23 cellular contexts compared by ENCODE assay signal in genomic region chr4:28421221-28421620, GRCh38.
"Had no signal": no experiment of that assay in that cellular context is flagged by ENCODE, and none has a peak within 500 bp of the region (broad histone marks: within the 10 kb centered on the region; RNA-seq: fewer than 3 reads in every experiment).

No MANE protein-coding gene starts in this region.

- FAIRE-seq: kidney had no signal

- H3K4me2 ChIP-seq: hepatocyte had no signal

- H3K4me3 ChIP-seq: colonic mucosa, esophagus muscularis mucosa, gastroesophageal sphincter, heart left ventricle, hepatocyte, left ventricle myocardium inferior, lower lobe of right lung had no signal

- ATAC-seq: effector memory CD8-positive, alpha-beta T cell; gastroesophageal sphincter; heart left ventricle; left colon; left lobe of liver; lower lobe of right lung; naive thymus-derived CD8-positive, alpha-beta T cell had no signal

- H3K9me3 ChIP-seq: colonic mucosa, esophagus muscularis mucosa, gastroesophageal sphincter, heart left ventricle, lower lobe of right lung had no signal

- H3K36me3 ChIP-seq: colonic mucosa, esophagus muscularis mucosa, gastroesophageal sphincter, heart left ventricle, left ventricle myocardium inferior, lower lobe of right lung had no signal

- H3K4me1 ChIP-seq: colonic mucosa, esophagus muscularis mucosa, gastroesophageal sphincter, heart left ventricle, left ventricle myocardium inferior, lower lobe of right lung had no signal

- H3K27ac ChIP-seq: colonic mucosa, esophagus muscularis mucosa, gastroesophageal sphincter, heart left ventricle, hepatocyte, left ventricle myocardium inferior, lower lobe of right lung had no signal

- H2AFZ ChIP-seq: hepatocyte had no signal

- H3K27me3 ChIP-seq: colonic mucosa, esophagus muscularis mucosa, gastroesophageal sphincter, heart left ventricle, hepatocyte had no signal

- DNase-seq: colonic mucosa; cortex of kidney; effector CD8-positive, alpha-beta T cell; effector memory CD8-positive, alpha-beta T cell; endodermal cell; foreskin fibroblast; heart left ventricle; hypothalamus; immature natural killer cell; islet precursor cell; kidney; kidney glomerular epithelial cell; left colon; left ventricle myocardium inferior; lower lobe of right lung; mesendoderm; midbrain; naive B cell; naive thymus-derived CD8-positive, alpha-beta T cell had no signal

- H3K79me2 ChIP-seq: hepatocyte had no signal
